ENCODE assay signal across 1 cellular context in genomic region chr6:674956-675355, GRCh38.
TF ChIP-seq lines count a peak whose summit lies in the region.

No MANE protein-coding gene starts in this region.

TF ChIP-seq in GM23338, 12 proteins besides CTCF, POLR2A, EP300 and RAD21 (continued from another document):
- TF ChIP-seq ZNF331 (CRISPR knock-in tag; IDR thresholded peaks at IDR 0.05; ENCODE audit: low read depth): no peak
- TF ChIP-seq POLR2AphosphoS5 (IDR thresholded peaks at IDR 0.05; ENCODE audit: low read depth): no peak
- no peak for TF ChIP-seq NANOG (IDR thresholded peaks at IDR 0.05; ENCODE audit: borderline replicate concordance)
- no peak for TF ChIP-seq EZH2 (IDR thresholded peaks at IDR 0.05; ENCODE audit: low read depth, unreplicated experiment)
- TF ChIP-seq REST (IDR thresholded peaks at IDR 0.05; ENCODE audit: unreplicated experiment): no peak
- TF ChIP-seq STAT1 (IDR thresholded peaks at IDR 0.05; ENCODE audit: unreplicated experiment): no peak
